In the genomic region with DNA sequence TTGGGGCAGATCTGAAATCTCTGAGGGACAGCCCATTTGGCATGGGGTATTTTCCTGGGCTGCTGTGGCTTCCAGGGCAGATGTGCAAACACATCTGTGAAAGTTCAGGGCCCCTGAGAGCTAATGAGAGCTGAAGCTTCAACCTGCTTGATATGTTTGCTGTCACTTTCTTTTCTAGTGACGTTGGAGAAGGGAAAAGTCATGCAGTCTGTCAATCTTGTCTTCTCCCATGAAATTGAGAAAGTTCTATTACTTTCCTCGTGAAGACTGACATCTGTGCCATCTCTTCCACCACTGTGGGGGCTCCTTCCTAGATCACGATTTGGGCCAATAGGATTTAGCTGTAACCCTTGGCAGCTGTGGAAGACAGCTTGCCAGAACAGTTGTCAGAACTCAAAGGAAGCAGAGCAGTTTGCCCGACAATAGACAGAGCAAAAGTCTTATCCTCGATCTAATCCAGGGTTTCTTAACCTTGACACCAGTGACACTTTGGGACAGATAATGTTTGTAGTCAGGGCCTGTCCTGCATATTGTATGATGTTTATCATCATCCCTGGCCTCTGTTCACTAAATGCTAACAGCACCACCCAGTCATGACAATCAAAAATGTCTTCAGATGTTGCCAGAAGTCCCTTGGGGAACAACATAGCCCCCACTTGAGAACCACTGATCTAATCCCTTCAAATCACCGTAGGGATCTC, we compare ENCODE assay signal across 17 cellular contexts.
A peak's percentile ranks its signal among the peaks of the same experiment; 100 is the strongest.
DNase-seq lines count a peak whose midpoint lies in the region; ATAC-seq, FAIRE-seq and TF ChIP-seq lines count a peak whose summit lies in the region.
"Had no signal": no experiment of that assay in that cellular context is flagged by ENCODE, and none has a peak within 500 bp of the region (broad histone marks: within the 10 kb centered on the region; RNA-seq: fewer than 3 reads in every experiment).

No MANE protein-coding gene starts in this region.

- TF ChIP-seq RAD21 in HepG2 (CRISPR knock-in tag; IDR thresholded peaks at IDR 0.05) = no peak

- WGBS in HepG2 (ENCODE audit: low lambda C conversion rate) = 95% methylated on average over 6 of the region's 6 CpGs
- WGBS in pancreas, 2 donors = 84% methylated on average over 6 of the region's 6 CpGs

- no peaks in the 10 kb centered on the region for H4K20me1 ChIP-seq in HepG2 (ENCODE audit: insufficient read depth, low read length)
- H4K20me1 ChIP-seq: BLaER1 treated with 17β-estradiol and CSF1 and Interleukin-3, amounts not matched to agents 10 nM and 100 nM had no signal

- H3K4me3 ChIP-seq in HepG2 (replicated peaks in 1 of 3; ENCODE audit: insufficient read depth in 1 of 3, low read depth in 2 of 3, low read length in 3 of 3) (no peak overlapping the region), pancreas (no peak overlapping the region)
- H3K4me3 ChIP-seq: BLaER1 treated with 17β-estradiol and CSF1 and Interleukin-3, amounts not matched to agents 10 nM and 100 nM had no signal

- TF ChIP-seq CTCF in HepG2 (CRISPR knock-in tag; IDR thresholded peaks at IDR 0.05) = no peak
- TF ChIP-seq CTCF in pancreas (IDR thresholded peaks at IDR 0.05) = no peak

- H3K9me3 ChIP-seq in HepG2 (ENCODE audit: low read length) (no peaks in the 10 kb centered on the region), pancreas (no peaks in the 10 kb centered on the region)
- H3K9me3 ChIP-seq: BLaER1 treated with 17β-estradiol and CSF1 and Interleukin-3, amounts not matched to agents 10 nM and 100 nM had no signal

- DNase-seq in DMS 273 (lab: John Stamatoyannopoulos, UW; ENCODE audit: unreplicated experiment) (peak; percentile 12), DMS 273 treated with DMSO at 0.1 percent for 48 hours (lab: John Stamatoyannopoulos, UW) (no peak), NCI-H524 (lab: John Stamatoyannopoulos, UW) (peak; percentile 37 to 79), SK-N-DZ (ENCODE audit: low spot score) (peak; percentile 98), HepG2 (ENCODE audit: low spot score) (no peak), pancreas (no peak), D341Med (ENCODE audit: low spot score) (no peak)
- DNase-seq: Calu3; CD8-positive, alpha-beta T cell; DMS153; DMS79; GF-D8; H9 had no signal

- H3K79me2 ChIP-seq in HepG2 (ENCODE audit: insufficient read depth, low read length) = no peaks in the 10 kb centered on the region

- CTCF ChIA-PET in HepG2 (lab: Yijun Ruan, JAX; ENCODE audit: low intra/inter-chr PET ratio, low total read pairs) = no interaction called here

- BruUV-seq in HepG2 (replicated peaks; lab: Mats Ljungman, UMichigan) = no TSS peak

- FAIRE-seq in HepG2 (lab: Jason Lieb, UNC) (no peak), pancreas (lab: Jason Lieb, UNC) (no peak)
- FAIRE-seq: H1 had no signal

- TF ChIP-seq POLR2A in HepG2 (IDR thresholded peaks at IDR 0.05; ENCODE audit: insufficient read depth in 1 of 2, low read depth in 2 of 2, low read length in 2 of 2) = no peak

- ATAC-seq in HepG2 (no peak), GM21390 (IDR thresholded peaks at IDR 0.05; ENCODE audit: unreplicated experiment) (no peak), pancreas (no peak)
- ATAC-seq: CD8-positive, alpha-beta T cell had no signal

- H3K27me3 ChIP-seq in HepG2 (ENCODE audit: control insufficient read depth in 1 of 2, insufficient read depth in 2 of 2, low read length in 2 of 2) = no peaks in the 10 kb centered on the region
- no peaks in the 10 kb centered on the region for H3K27me3 ChIP-seq in pancreas
- H3K27me3 ChIP-seq: BLaER1 treated with 17β-estradiol and CSF1 and Interleukin-3, amounts not matched to agents 10 nM and 100 nM had no signal

- H3K9ac ChIP-seq in HepG2 (ENCODE audit: insufficient read depth, low read depth, low read length) = no peak overlapping the region
- H3K9ac ChIP-seq: BLaER1 treated with 17β-estradiol and CSF1 and Interleukin-3, amounts not matched to agents 10 nM and 100 nM had no signal

- H3K36me3 ChIP-seq in HepG2 (replicated peaks in 1 of 2; ENCODE audit: control insufficient read depth in 1 of 2, insufficient read depth in 2 of 2, low read length in 2 of 2) = no peaks in the 10 kb centered on the region; a peak in 1 of 5 replicates
- no peaks in the 10 kb centered on the region for H3K36me3 ChIP-seq in pancreas
- H3K36me3 ChIP-seq: BLaER1 treated with 17β-estradiol and CSF1 and Interleukin-3, amounts not matched to agents 10 nM and 100 nM had no signal

- no peak overlapping the region for H3K4me2 ChIP-seq in HepG2 (ENCODE audit: low read depth, low read length)
- H3K4me2 ChIP-seq: BLaER1 treated with 17β-estradiol and CSF1 and Interleukin-3, amounts not matched to agents 10 nM and 100 nM had no signal

- H2AFZ ChIP-seq in HepG2 (ENCODE audit: low read length) = no peak overlapping the region

- no peak for TF ChIP-seq EP300 in HepG2 (IDR thresholded peaks at IDR 0.05; ENCODE audit: low read depth in 2 of 2, low read length in 2 of 2)
- TF ChIP-seq EP300 in HepG2 (CRISPR knock-in tag; IDR thresholded peaks at IDR 0.05; ENCODE audit: borderline replicate concordance) = no peak

- in situ Hi-C loops in HepG2 (cut with HindIII; ENCODE audit: extremely low pct_ligation_motif_present, low pct_unique_long_range_greater_than_20kb) = no loop called here

- intact Hi-C loops in HepG2 (cut with micrococcal nuclease; ENCODE audit: unreplicated experiment) (no loop called here), pancreas (cut with DNase I) (no loop called here)

- POLR2A ChIA-PET in HepG2 (lab: Yijun Ruan, JAX) = no interaction called here

- H3K27ac ChIP-seq in HepG2 (ENCODE audit: extremely low read length, insufficient read depth, low read length) (no peak overlapping the region), pancreas (no peak overlapping the region)
- H3K27ac ChIP-seq: 22Rv1; BLaER1 treated with 17β-estradiol and CSF1 and Interleukin-3, amounts not matched to agents 10 nM and 100 nM had no signal

- H3K4me1 ChIP-seq in HepG2 (ENCODE audit: insufficient read depth, low read length) (peaks cover 19% of the 10 kb centered on the region), pancreas (no peaks in the 10 kb centered on the region)
- H3K4me1 ChIP-seq: BLaER1 treated with 17β-estradiol and CSF1 and Interleukin-3, amounts not matched to agents 10 nM and 100 nM had no signal

TF ChIP-seq in HepG2, 621 proteins besides CTCF, POLR2A, EP300 and RAD21 (continues in another document):
- no peak for TF ChIP-seq NAIF1 (CRISPR knock-in tag; IDR thresholded peaks at IDR 0.05; ENCODE audit: borderline replicate concordance)
- TF ChIP-seq ZNF24 (IDR thresholded peaks at IDR 0.05) = no peak
- TF ChIP-seq KLF11 (CRISPR knock-in tag; IDR thresholded peaks at IDR 0.05) = no peak
- TF ChIP-seq ARHGAP35 (CRISPR knock-in tag; IDR thresholded peaks at IDR 0.05; ENCODE audit: borderline replicate concordance) = no peak
- TF ChIP-seq THRA (CRISPR knock-in tag; IDR thresholded peaks at IDR 0.05; ENCODE audit: borderline replicate concordance) = no peak
- no peak for TF ChIP-seq CSRNP1 (CRISPR knock-in tag; IDR thresholded peaks at IDR 0.05)
- TF ChIP-seq REXO4 (CRISPR knock-in tag; IDR thresholded peaks at IDR 0.05; ENCODE audit: borderline replicate concordance) = no peak
- TF ChIP-seq ZMYM4 (CRISPR knock-in tag; IDR thresholded peaks at IDR 0.05) = no peak
- 0 out of 2 replicates have a peak, but pooled peaks have one; percentile 20 for TF ChIP-seq POLR2G (IDR thresholded peaks at IDR 0.05; ENCODE audit: low read depth, low read length)
- TF ChIP-seq ARID2 (CRISPR knock-in tag; IDR thresholded peaks at IDR 0.05; ENCODE audit: borderline replicate concordance) = no peak
- no peak for TF ChIP-seq FOXO4 (CRISPR knock-in tag; conservative IDR thresholded peaks at IDR 0.05)
- TF ChIP-seq ZNF230 (CRISPR knock-in tag; IDR thresholded peaks at IDR 0.05) = no peak
- TF ChIP-seq ZNF367 (CRISPR knock-in tag; IDR thresholded peaks at IDR 0.05; ENCODE audit: borderline replicate concordance) = no peak

Comparison
In these comparisons a context has a peak if more than half of its experiments do, and no peak if none do; other contexts are left out.
1. DNase-seq: peak in DMS 273 (single experiment), NCI-H524 (2 of 2) and SK-N-DZ (single experiment); none in DMS 273 treated with DMSO at 0.1 percent for 48 hours (single experiment), HepG2 (single experiment), pancreas (0 of 6) and D341Med (single experiment).